ENCODE assay signal across 1 cellular context in genomic region chr20:23085415-23086055, GRCh38.
TF ChIP-seq lines count a peak whose summit lies in the region.

No MANE protein-coding gene starts in this region.

TF ChIP-seq in GM12878, 131 proteins besides CTCF, POLR2A, EP300 and RAD21:
- TF ChIP-seq ZNF687 (IDR thresholded peaks at IDR 0.05) (peak; percentile 46; the same call in 1 of the 2 replicates), BCL11A (IDR thresholded peaks at IDR 0.05; ENCODE audit: low read depth, low read length) (no peak), MXI1 (IDR thresholded peaks at IDR 0.05; ENCODE audit: low read depth, low read length) (no peak), PAX8 (IDR thresholded peaks at IDR 0.05) (no peak), ASH2L (IDR thresholded peaks at IDR 0.05; ENCODE audit: borderline replicate concordance, low read depth) (no peak), MTA3 (IDR thresholded peaks at IDR 0.05; ENCODE audit: borderline replicate concordance, low read length) (no peak), BACH1 (IDR thresholded peaks at IDR 0.05; ENCODE audit: borderline replicate concordance) (no peak), HSF1 (IDR thresholded peaks at IDR 0.05; ENCODE audit: low read depth, low read length) (no peak), SMC3 (IDR thresholded peaks at IDR 0.05; ENCODE audit: borderline replicate concordance, low read length) (no peak), IKZF1 (conservative IDR thresholded peaks at IDR 0.05) (no peak), NFXL1 (IDR thresholded peaks at IDR 0.05; ENCODE audit: borderline replicate concordance) (no peak), USF2 (IDR thresholded peaks at IDR 0.05; ENCODE audit: borderline replicate concordance, low read depth, low read length) (no peak), GATAD2B (conservative IDR thresholded peaks at IDR 0.05; ENCODE audit: low read depth) (no peak), PKNOX1 (IDR thresholded peaks at IDR 0.05) (no peak), ZNF274 (IDR thresholded peaks at IDR 0.05; ENCODE audit: insufficient read depth, insufficient read length) (no peak), BHLHE40 (IDR thresholded peaks at IDR 0.05; ENCODE audit: borderline replicate concordance in 1 of 2, low read depth in 2 of 2, low read length in 1 of 2) (peak in 1 of 2 experiments; percentile 44; a peak in 1 of 4 replicates), ZNF207 (IDR thresholded peaks at IDR 0.05; ENCODE audit: borderline replicate concordance) (no peak), RUNX3 (IDR thresholded peaks at IDR 0.05; ENCODE audit: low read length) (no peak), TBL1XR1 (IDR thresholded peaks at IDR 0.05; ENCODE audit: low read depth, low read length) (no peak), HDAC2 (IDR thresholded peaks at IDR 0.05) (no peak), ZNF384 (IDR thresholded peaks at IDR 0.05; ENCODE audit: borderline replicate concordance, low read depth, low read length) (no peak), RFX5 (IDR thresholded peaks at IDR 0.05; ENCODE audit: low read depth, low read length) (no peak), EGR1 (IDR thresholded peaks at IDR 0.05; ENCODE audit: borderline replicate concordance in 1 of 2, low read depth in 2 of 2, low read length in 2 of 2) (no peak), CHD1 (IDR thresholded peaks at IDR 0.05; ENCODE audit: low read depth, low read length) (no peak), NR2F1 (conservative IDR thresholded peaks at IDR 0.05) (peak; percentile 27; the same call in 1 of the 2 replicates), JUNB (IDR thresholded peaks at IDR 0.05) (no peak), ZBTB11 (CRISPR knock-in tag; IDR thresholded peaks at IDR 0.05) (no peak)
